In the genomic region with DNA sequence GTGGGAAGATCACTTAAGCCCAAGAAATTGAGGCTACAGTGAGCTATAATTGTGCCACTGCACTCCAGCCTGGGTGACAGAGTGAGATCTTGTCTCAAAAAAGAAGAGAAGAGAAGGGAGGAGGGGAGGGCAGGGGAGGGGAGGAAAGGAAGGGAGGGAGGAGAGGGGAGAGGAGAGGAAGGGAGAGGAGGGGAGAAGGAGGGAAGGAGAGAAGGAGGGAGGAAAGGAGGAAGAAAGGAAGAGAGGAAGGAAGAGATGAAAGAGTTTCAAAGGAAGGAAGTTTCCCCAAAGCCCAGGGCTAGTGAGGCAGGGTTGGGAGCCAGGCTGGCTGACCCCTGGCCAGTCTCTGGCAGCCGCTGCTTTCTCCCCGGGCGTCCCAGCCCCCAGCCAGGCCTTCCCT, we compare ENCODE assay signal across 1 cellular context.
TF ChIP-seq lines count a peak whose summit lies in the region.

No MANE protein-coding gene starts in this region.

TF ChIP-seq in K562, 482 proteins besides CTCF, POLR2A, EP300 and RAD21:
- 0 out of 2 replicates have a peak, but pooled peaks have one; percentile 2 for TF ChIP-seq ATF3 (IDR thresholded peaks at IDR 0.05)
- no peak for TF ChIP-seq ATF3 (CRISPR knock-in tag; conservative IDR thresholded peaks at IDR 0.05)
- TF ChIP-seq PHB2 (IDR thresholded peaks at IDR 0.05; ENCODE audit: low read depth) = no peak
- TF ChIP-seq KLF13 (tag; IDR thresholded peaks at IDR 0.05; ENCODE audit: borderline replicate concordance, low read depth) = no peak
- 0 out of 2 replicates have a peak, but pooled peaks have one; percentile 21 for TF ChIP-seq TOE1 (IDR thresholded peaks at IDR 0.05; ENCODE audit: borderline replicate concordance)
- no peak for TF ChIP-seq TOE1 (CRISPR knock-in tag; IDR thresholded peaks at IDR 0.05; ENCODE audit: borderline replicate concordance, low read depth)
- TF ChIP-seq HOXB6 (CRISPR knock-in tag; IDR thresholded peaks at IDR 0.05; ENCODE audit: borderline replicate concordance) = no peak
- TF ChIP-seq STAT6 (CRISPR knock-in tag; IDR thresholded peaks at IDR 0.05) = no peak
- TF ChIP-seq BCOR (IDR thresholded peaks at IDR 0.05) = no peak
- peak; percentile 63; the same call in 1 of the 2 replicates for TF ChIP-seq MTA1 (IDR thresholded peaks at IDR 0.05; ENCODE audit: borderline replicate concordance)
- 0 out of 2 replicates have a peak, but pooled peaks have one; percentile 42 for TF ChIP-seq ZBTB26 (CRISPR knock-in tag; IDR thresholded peaks at IDR 0.05)
- TF ChIP-seq HDAC1 (IDR thresholded peaks at IDR 0.05) = 0 out of 4 replicates have a peak, but pooled peaks of 1 of the 2 experiments have one; percentile 28
- no peak for TF ChIP-seq ZNF3 (CRISPR knock-in tag; IDR thresholded peaks at IDR 0.05)
- peak; percentile 51; the same call in 1 of the 2 replicates for TF ChIP-seq ZNF512 (tag; IDR thresholded peaks at IDR 0.05)
TF ChIP-seq in K562: peak in this region for 6.
